ENCODE assay signal across 1 cellular context in genomic region chr16:83948914-83949723, GRCh38.
TF ChIP-seq lines count a peak whose summit lies in the region.

No MANE protein-coding gene starts in this region.

TF ChIP-seq in HepG2, 621 proteins besides CTCF, POLR2A, EP300 and RAD21 (continued from another document and continues in another):
- no peak for TF ChIP-seq ZNF512 (CRISPR knock-in tag; IDR thresholded peaks at IDR 0.05)
- TF ChIP-seq PAWR (CRISPR knock-in tag; IDR thresholded peaks at IDR 0.05; ENCODE audit: borderline replicate concordance) = no peak
- TF ChIP-seq NCOA1 (CRISPR knock-in tag; IDR thresholded peaks at IDR 0.05) = no peak
- TF ChIP-seq MBD4 (IDR thresholded peaks at IDR 0.05; ENCODE audit: borderline replicate concordance, low read length) = no peak
- no peak for TF ChIP-seq TRIM24 (CRISPR knock-in tag; IDR thresholded peaks at IDR 0.05)
- TF ChIP-seq KDM6A (CRISPR knock-in tag; IDR thresholded peaks at IDR 0.05; ENCODE audit: low read depth) = peak; percentile 66
- no peak for TF ChIP-seq ZSCAN20 (CRISPR knock-in tag; IDR thresholded peaks at IDR 0.05; ENCODE audit: borderline replicate concordance)
- no peak for TF ChIP-seq SOX6 (IDR thresholded peaks at IDR 0.05)
- peak; percentile 93 for TF ChIP-seq SOX6 (CRISPR knock-in tag; IDR thresholded peaks at IDR 0.05)
- TF ChIP-seq ZMYM4 (CRISPR knock-in tag; IDR thresholded peaks at IDR 0.05) = peak; percentile 70
- TF ChIP-seq SOX13 (IDR thresholded peaks at IDR 0.05) = no peak
- TF ChIP-seq SOX13 (CRISPR knock-in tag; conservative IDR thresholded peaks at IDR 0.05 in 1 of 2, IDR thresholded peaks at IDR 0.05 in 1 of 2) = peak in 1 of 2 experiments; percentile 90; a peak in 2 of 4 replicates
- no peak for TF ChIP-seq SATB2 (CRISPR knock-in tag; IDR thresholded peaks at IDR 0.05)
- TF ChIP-seq ATF3 (CRISPR knock-in tag; IDR thresholded peaks at IDR 0.05) = no peak
- no peak for TF ChIP-seq WIZ (CRISPR knock-in tag; IDR thresholded peaks at IDR 0.05)
- TF ChIP-seq HMG20B (CRISPR knock-in tag; conservative IDR thresholded peaks at IDR 0.05) = 0 out of 2 replicates have a peak, but pooled peaks have one; percentile 45
- TF ChIP-seq ZBTB34 (CRISPR knock-in tag; IDR thresholded peaks at IDR 0.05) = peak; percentile 84; the same call in 1 of the 2 replicates
- TF ChIP-seq ZNF775 (CRISPR knock-in tag; IDR thresholded peaks at IDR 0.05; ENCODE audit: borderline replicate concordance) = no peak
- no peak for TF ChIP-seq SETDB1 (CRISPR knock-in tag; IDR thresholded peaks at IDR 0.05; ENCODE audit: borderline replicate concordance)
- TF ChIP-seq TRAFD1 (CRISPR knock-in tag; IDR thresholded peaks at IDR 0.05; ENCODE audit: borderline replicate concordance) = no peak
- no peak for TF ChIP-seq ZNF530 (CRISPR knock-in tag; IDR thresholded peaks at IDR 0.05; ENCODE audit: low read depth)
- TF ChIP-seq IKZF4 (CRISPR knock-in tag; IDR thresholded peaks at IDR 0.05; ENCODE audit: borderline replicate concordance, low read depth, not compliant biosample characterization) = no peak
- no peak for TF ChIP-seq MLLT10 (CRISPR knock-in tag; IDR thresholded peaks at IDR 0.05)
- TF ChIP-seq CBX2 (IDR thresholded peaks at IDR 0.05; ENCODE audit: low read depth, low read length) = no peak
- TF ChIP-seq CBX2 (CRISPR knock-in tag; IDR thresholded peaks at IDR 0.05; ENCODE audit: low read depth) = no peak
- TF ChIP-seq ZNF614 (CRISPR knock-in tag; IDR thresholded peaks at IDR 0.05; ENCODE audit: borderline replicate concordance) = 0 out of 2 replicates have a peak, but pooled peaks have one; percentile 47
- TF ChIP-seq POLR2AphosphoS5 (IDR thresholded peaks at IDR 0.05; ENCODE audit: low read depth, low read length) = no peak
- TF ChIP-seq ZIK1 (CRISPR knock-in tag; IDR thresholded peaks at IDR 0.05; ENCODE audit: borderline replicate concordance, low read depth) = no peak
- no peak for TF ChIP-seq REPIN1 (CRISPR knock-in tag; IDR thresholded peaks at IDR 0.05; ENCODE audit: borderline replicate concordance, low read depth)
- TF ChIP-seq ZMAT5 (CRISPR knock-in tag; IDR thresholded peaks at IDR 0.05; ENCODE audit: borderline replicate concordance, low read depth) = no peak
- TF ChIP-seq ATF6 (CRISPR knock-in tag; conservative IDR thresholded peaks at IDR 0.05) = no peak
- TF ChIP-seq RFXANK (CRISPR knock-in tag; IDR thresholded peaks at IDR 0.05) = no peak
- TF ChIP-seq GTF3A (CRISPR knock-in tag; conservative IDR thresholded peaks at IDR 0.05) = no peak
- no peak for TF ChIP-seq DDIT3 (CRISPR knock-in tag; IDR thresholded peaks at IDR 0.05)
- TF ChIP-seq NR0B2 (CRISPR knock-in tag; IDR thresholded peaks at IDR 0.05) = no peak
- TF ChIP-seq STAT6 (CRISPR knock-in tag; IDR thresholded peaks at IDR 0.05; ENCODE audit: borderline replicate concordance) = no peak
- TF ChIP-seq SNAPC5 (CRISPR knock-in tag; IDR thresholded peaks at IDR 0.05; ENCODE audit: borderline replicate concordance) = no peak
- no peak for TF ChIP-seq NFATC3 (CRISPR knock-in tag; IDR thresholded peaks at IDR 0.05)
- TF ChIP-seq NR2F6 (IDR thresholded peaks at IDR 0.05) = peak; percentile 93
- TF ChIP-seq NR2F6 (CRISPR knock-in tag; IDR thresholded peaks at IDR 0.05) = peak; percentile 93
- peak; percentile 100 for TF ChIP-seq ZNF740 (CRISPR knock-in tag; IDR thresholded peaks at IDR 0.05)
- TF ChIP-seq ZSCAN30 (CRISPR knock-in tag; IDR thresholded peaks at IDR 0.05) = no peak
- no peak for TF ChIP-seq ZC3H13 (CRISPR knock-in tag; IDR thresholded peaks at IDR 0.05)
- 0 out of 2 replicates have a peak, but pooled peaks have one; percentile 51 for TF ChIP-seq DPF2 (CRISPR knock-in tag; IDR thresholded peaks at IDR 0.05; ENCODE audit: borderline replicate concordance, low read depth)
- no peak for TF ChIP-seq ZNF737 (CRISPR knock-in tag; IDR thresholded peaks at IDR 0.05; ENCODE audit: borderline replicate concordance)
- TF ChIP-seq ZNF10 (CRISPR knock-in tag; IDR thresholded peaks at IDR 0.05; ENCODE audit: borderline replicate concordance, low read depth) = no peak
- TF ChIP-seq SPEN (CRISPR knock-in tag; IDR thresholded peaks at IDR 0.05; ENCODE audit: low read depth) = peak; percentile 87; the same call in 1 of the 2 replicates
- TF ChIP-seq UBTF (CRISPR knock-in tag; IDR thresholded peaks at IDR 0.05) = 0 out of 2 replicates have a peak, but pooled peaks have one; percentile 24
- no peak for TF ChIP-seq HOXD1 (CRISPR knock-in tag; IDR thresholded peaks at IDR 0.05)
- no peak for TF ChIP-seq ZNF850 (CRISPR knock-in tag; conservative IDR thresholded peaks at IDR 0.05)
- no peak for TF ChIP-seq ZFYVE20 (CRISPR knock-in tag; IDR thresholded peaks at IDR 0.05; ENCODE audit: borderline replicate concordance, low read depth)
- no peak for TF ChIP-seq SMARCE1 (IDR thresholded peaks at IDR 0.05; ENCODE audit: borderline replicate concordance)
- TF ChIP-seq HMGXB4 (CRISPR knock-in tag; IDR thresholded peaks at IDR 0.05; ENCODE audit: borderline replicate concordance in 1 of 2, low read depth in 1 of 2) = no peak
- TF ChIP-seq MEIS2 (CRISPR knock-in tag; IDR thresholded peaks at IDR 0.05) = 0 out of 2 replicates have a peak, but pooled peaks have one; percentile 41
